10 cellular contexts compared by ENCODE assay signal in genomic region chr5:179661647-179662046, GRCh38. TPM values are rescaled to one million over a fixed set of nuclear protein-coding genes. Genes with fewer than 3 reads are reported as not detected.
"Had no signal": no experiment of that assay in that cellular context is flagged by ENCODE, and none has a peak within 500 bp of the region (broad histone marks: within the 10 kb centered on the region; RNA-seq: fewer than 3 reads in every experiment).

No MANE protein-coding gene starts in this region.

RNA-seq across cellular contexts. Expression of gene CBY3, which starts 19.2 kb away (rescaled TPM):
- total RNA-seq: OCI-LY7, PC-9, Peyer's patch, Right ventricle myocardium inferior, Right ventricle myocardium superior, RPMI7951, SJCRH30, SJSA1, SK-MEL-5 had no signal
- polyA plus RNA-seq: SK-N-SH had no signal
